Comparison of ENCODE assay signal across 1 cellular context in the genomic region with DNA sequence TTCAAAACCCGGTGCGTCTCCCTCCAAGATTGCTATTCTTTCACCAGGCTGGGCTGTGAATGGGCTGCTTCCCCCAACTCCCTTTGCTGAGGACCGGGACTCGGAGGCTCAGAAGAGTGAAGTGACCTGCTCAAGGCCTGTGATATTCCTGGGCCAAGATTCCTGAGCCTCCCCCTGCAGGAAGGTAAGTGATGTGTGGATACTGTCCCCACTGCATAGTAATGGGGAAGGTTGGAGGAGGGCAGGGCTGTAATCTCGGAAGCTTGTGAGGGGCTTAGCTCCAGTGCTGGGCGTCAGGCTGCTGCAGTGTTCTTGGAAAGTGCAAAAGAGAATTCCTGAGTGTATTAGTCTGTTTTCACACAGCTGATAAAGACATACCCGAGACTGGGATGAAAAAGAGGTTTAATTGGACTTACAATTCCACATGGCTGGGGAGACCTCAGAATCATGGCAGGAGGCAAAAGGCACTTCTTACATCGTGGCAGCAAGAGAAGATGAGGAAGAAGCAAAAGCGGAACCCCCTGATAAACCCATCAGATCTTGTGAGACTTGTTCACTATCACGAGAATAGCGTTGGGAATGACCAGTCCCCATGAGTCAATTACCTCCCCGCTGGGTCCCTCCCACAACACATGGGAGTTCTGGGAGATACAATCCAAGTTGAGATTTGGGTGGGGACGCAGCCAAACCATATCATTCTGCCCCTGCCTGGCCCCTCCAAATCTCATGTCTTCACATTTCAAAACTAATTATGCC.
TF ChIP-seq lines count a peak whose summit lies in the region.

No MANE protein-coding gene starts in this region.

TF ChIP-seq in HCT116, 20 proteins besides CTCF, POLR2A, EP300 and RAD21 (continued from another document):
- no peak for TF ChIP-seq ZFX (IDR thresholded peaks at IDR 0.05)
- TF ChIP-seq MAX (IDR thresholded peaks at IDR 0.05), result no peak
- TF ChIP-seq SRF (IDR thresholded peaks at IDR 0.05; ENCODE audit: low read depth), result no peak
- TF ChIP-seq JUND (IDR thresholded peaks at IDR 0.05), result no peak
- TF ChIP-seq YY1 (IDR thresholded peaks at IDR 0.05; ENCODE audit: extremely low read depth, insufficient replicate concordance, low read depth, low read length), result no peak
- TF ChIP-seq EZH2 (IDR thresholded peaks at IDR 0.05), result no peak
- TF ChIP-seq ZNF274 (IDR thresholded peaks at IDR 0.05; ENCODE audit: low read depth, low read length), result no peak
- TF ChIP-seq, protein P1, sequence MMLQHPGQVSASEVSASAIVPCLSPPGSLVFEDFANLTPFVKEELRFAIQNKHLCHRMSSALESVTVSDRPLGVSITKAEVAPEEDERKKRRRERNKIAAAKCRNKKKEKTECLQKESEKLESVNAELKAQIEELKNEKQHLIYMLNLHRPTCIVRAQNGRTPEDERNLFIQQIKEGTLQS (IDR thresholded peaks at IDR 0.05), result no peak
- TF ChIP-seq POLR2AphosphoS5 (IDR thresholded peaks at IDR 0.05; ENCODE audit: low read depth, low read length), result no peak
- TF ChIP-seq ELF1 (IDR thresholded peaks at IDR 0.05; ENCODE audit: borderline replicate concordance, low read depth), result no peak
- no peak for TF ChIP-seq FOSL1 (IDR thresholded peaks at IDR 0.05; ENCODE audit: low read depth)
- no peak for TF ChIP-seq CEBPB (IDR thresholded peaks at IDR 0.05; ENCODE audit: low read depth)
